ENCODE assay signal across 8 cellular contexts in the genomic region with DNA sequence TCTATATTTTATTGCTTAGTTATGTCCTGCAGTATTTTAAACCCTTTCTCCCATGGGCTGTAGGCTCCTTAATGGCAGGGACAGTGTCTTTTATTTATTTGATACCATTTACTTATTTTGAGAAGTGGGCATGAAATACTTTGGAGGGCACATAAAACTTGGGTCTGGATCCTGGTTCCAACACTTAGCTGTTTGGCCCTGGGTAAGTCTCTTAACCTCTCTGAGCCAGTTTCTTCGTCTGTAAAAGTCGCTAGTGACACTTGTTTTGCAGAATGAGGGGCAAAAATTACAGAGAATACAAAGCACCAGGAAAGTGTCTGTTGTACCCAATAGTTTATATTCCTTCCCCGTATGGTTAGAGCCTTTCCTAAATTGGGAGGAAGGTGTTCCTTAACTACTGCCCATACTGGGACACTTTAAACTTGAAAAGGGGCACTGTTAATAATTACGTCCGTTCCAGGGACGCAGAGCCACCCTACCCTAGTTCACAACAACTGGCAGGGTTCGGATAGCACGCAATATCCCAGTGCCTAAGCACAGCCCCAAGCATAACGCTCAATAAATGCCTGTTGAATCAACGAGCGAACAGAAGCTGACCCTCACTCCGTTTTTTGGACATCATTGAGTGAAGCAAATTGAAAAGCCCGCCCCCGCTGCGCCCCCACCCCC. TPM values are rescaled to one million over a fixed set of nuclear protein-coding genes. Genes with fewer than 3 reads are reported as not detected.
DNase-seq lines count a peak whose midpoint lies in the region; ATAC-seq and TF ChIP-seq lines count a peak whose summit lies in the region.

No MANE protein-coding gene starts in this region.

- no peaks in the 10 kb centered on the region for H3K9me3 Mint-ChIP-seq in HFFc6
- H3K9me3 Mint-ChIP-seq in MCF 10A (ENCODE audit: unreplicated experiment): no peaks in the 10 kb centered on the region

- peaks cover 31% of the 10 kb centered on the region for H3K4me1 Mint-ChIP-seq in HFFc6 (ENCODE audit: low read depth)
- H3K4me1 Mint-ChIP-seq in MCF 10A (ENCODE audit: insufficient read depth, unreplicated experiment): peaks cover 58% of the 10 kb centered on the region

- H3K27me3 Mint-ChIP-seq in HFFc6 (ENCODE audit: insufficient read depth) (peaks cover 1% of the 10 kb centered on the region), MCF 10A (ENCODE audit: insufficient read depth, unreplicated experiment) (no peaks in the 10 kb centered on the region)

- H3K9me3 ChIP-seq in mucosa of rectum (ENCODE audit: control insufficient read depth in 2 of 2, low read length in 2 of 2): no peaks in the 10 kb centered on the region

- no peaks in the 10 kb centered on the region for H3K36me3 Mint-ChIP-seq in HFFc6 (ENCODE audit: low read depth)
- H3K36me3 Mint-ChIP-seq in MCF 10A (ENCODE audit: insufficient read depth, unreplicated experiment): no peaks in the 10 kb centered on the region

- intact Hi-C loops in MCF 10A (cut with micrococcal nuclease): loop anchor here (10.0 kb wide), 1 partner anchor 224 kb away; no protein-coding TSS in a partner anchor

- CTCF ChIA-PET in MCF 10A (lab: Yijun Ruan, JAX): interaction anchor here (0.9 kb wide), 1 partner anchor 44 kb away, joined by 4 read pairs; no protein-coding TSS in a partner anchor

- H3K4me3 ChIP-seq in mucosa of rectum (ENCODE audit: low read length in 2 of 2): peak overlapping the region; percentile 22 to 74

- ATAC-seq in GM19324 (IDR thresholded peaks at IDR 0.05; ENCODE audit: low FRiP score, unreplicated experiment) (no peak), foreskin keratinocyte (no peak)

- H3K4me1 ChIP-seq in mucosa of rectum (ENCODE audit: control insufficient read depth in 2 of 2, insufficient read depth in 2 of 2, low read length in 2 of 2) (peaks cover 56 to 66% of the 10 kb centered on the region in 2 donors), foreskin keratinocyte (peaks cover 35% of the 10 kb centered on the region)

- H3K27me3 ChIP-seq in mucosa of rectum (ENCODE audit: control insufficient read depth in 2 of 2, insufficient read depth in 2 of 2, low read length in 2 of 2) (no peaks in the 10 kb centered on the region), foreskin keratinocyte (no peaks in the 10 kb centered on the region)

- TF ChIP-seq CTCF in 22Rv1 (IDR thresholded peaks at IDR 0.05): no peak
- TF ChIP-seq CTCF in HFFc6 (IDR thresholded peaks at IDR 0.05): no peak
- TF ChIP-seq CTCF in MCF 10A (IDR thresholded peaks at IDR 0.05; ENCODE audit: unreplicated experiment): no peak
- no peak for TF ChIP-seq CTCF in foreskin keratinocyte (conservative IDR thresholded peaks at IDR 0.05)

- POLR2A ChIA-PET in MCF 10A (lab: Yijun Ruan, JAX): interaction anchor here (0.7 to 17.8 kb wide), 9 partner anchors 9 to 139 kb away, joined by 3 to 1351 read pairs (median 8); partner anchors contain the start of gene FKBP5

- TSS peak; percentile 14 for BruUV-seq in MCF 10A (replicated peaks; lab: Mats Ljungman, UMichigan)

- H3K4me3 Mint-ChIP-seq in HFFc6: peak overlapping the region; percentile 89
- H3K4me3 Mint-ChIP-seq in MCF 10A (ENCODE audit: unreplicated experiment): peak overlapping the region; percentile 73

- DNase-seq in HFFc6 (no peak), MCF 10A (ENCODE audit: unreplicated experiment) (no peak), foreskin keratinocyte (no peak)
- no peak for DNase-seq in stimulated activated CD4-positive, alpha-beta T cell treated with anti-CD3 and anti-CD28 coated beads, Interleukin-2, amount 100 ng/mL, for 48 hours
- no peak for DNase-seq in activated CD4-positive, CD25-positive, alpha-beta regulatory T cell treated with anti-CD3 and anti-CD28 coated beads, Interleukin-2, amount 50 U/mL, for 72 hours

- peak overlapping the region; percentile 100 for H3K27ac ChIP-seq in 22Rv1
- H3K27ac ChIP-seq in mucosa of rectum (ENCODE audit: low read depth in 2 of 2, low read length in 2 of 2): peak overlapping the region; percentile 100
- no peak overlapping the region for H3K27ac ChIP-seq in foreskin keratinocyte

- no peaks in the 10 kb centered on the region for H3K36me3 ChIP-seq in mucosa of rectum (ENCODE audit: control insufficient read depth in 2 of 2, insufficient read depth in 2 of 2, low read length in 2 of 2)

- H3K27ac Mint-ChIP-seq in HFFc6: peak overlapping the region; percentile 83
- H3K27ac Mint-ChIP-seq in MCF 10A (ENCODE audit: low read depth, unreplicated experiment): peak overlapping the region; percentile 81

- peak overlapping the region; percentile 64 to 82 for H3K9ac ChIP-seq in mucosa of rectum (ENCODE audit: low read depth in 1 of 2, low read length in 2 of 2)

RNA-seq across cellular contexts. Expression of gene ARMC12, which starts 6.0 kb away (rescaled TPM):
- total RNA-seq in HFFc6 (2021; fragmentation: NEBNext Ultra II Directional; extraction: Animal tissue kit (Norgen Biotek cat#: 25700)): under 1 TPM in 4 of 6 experiments, not detected in 2; 0.17 to 0.33 (median 0.27) TPM
- total RNA-seq in MCF 10A (2022) (2.3 and 2.6 TPM in 2 replicates), foreskin keratinocyte (0.14 and 0.27 TPM in 2 replicates)
- 0.15 and 0.23 TPM in 2 replicates for polyA plus RNA-seq in foreskin keratinocyte

RNA-seq across cellular contexts. Expression of gene FKBP5, which starts 42.2 kb away (rescaled TPM):
- 10 to 100 TPM in 5 of 6 experiments, 1 to 10 TPM in 1; 7.6 to 12.9 (median 11.8) TPM for total RNA-seq in HFFc6 (2021; fragmentation: NEBNext Ultra II Directional; extraction: Animal tissue kit (Norgen Biotek cat#: 25700))
- total RNA-seq in MCF 10A (2022) (304 and 387 TPM in 2 replicates), foreskin keratinocyte (42.2 and 59.4 TPM in 2 replicates)
- polyA plus RNA-seq in foreskin keratinocyte: 28.1 and 41.8 TPM in 2 replicates

RNA-seq across cellular contexts. Expression of gene CLPSL2, which starts 45.5 kb away (rescaled TPM):
- not detected for total RNA-seq in HFFc6 (2021; fragmentation: NEBNext Ultra II Directional; extraction: Animal tissue kit (Norgen Biotek cat#: 25700))
- total RNA-seq in MCF 10A (2022) (not detected in 2 replicates), foreskin keratinocyte (not detected in 2 replicates)
- polyA plus RNA-seq in foreskin keratinocyte: not detected in 2 replicates

RNA-seq across cellular contexts. Expression of gene CLPSL1, which starts 49.9 kb away (rescaled TPM):
- total RNA-seq in HFFc6 (2021; fragmentation: NEBNext Ultra II Directional; extraction: Animal tissue kit (Norgen Biotek cat#: 25700)): not detected
- total RNA-seq in MCF 10A (2022) (not detected in 2 replicates), foreskin keratinocyte (not detected in 2 replicates)
- polyA plus RNA-seq in foreskin keratinocyte: not detected in 2 replicates
